1 cellular context compared by ENCODE assay signal in genomic region chr11:68036141-68036716, GRCh38.
TF ChIP-seq lines count a peak whose summit lies in the region.

No MANE protein-coding gene starts in this region.

TF ChIP-seq in HepG2, 621 proteins besides CTCF, POLR2A, EP300 and RAD21:
- peak; percentile 61 for TF ChIP-seq RBFOX2 (IDR thresholded peaks at IDR 0.05; ENCODE audit: low read depth, low read length)
- no peak for TF ChIP-seq TBX3 (IDR thresholded peaks at IDR 0.05; ENCODE audit: borderline replicate concordance)
- peak; percentile 56 for TF ChIP-seq AGO2 (optimal IDR thresholded peaks at IDR 0.05; ENCODE audit: low read depth, low read length)
- TF ChIP-seq ZBTB38 (CRISPR knock-in tag; IDR thresholded peaks at IDR 0.05) = peak; percentile 48
- TF ChIP-seq AGO1 (IDR thresholded peaks at IDR 0.05; ENCODE audit: low read depth, low read length, poor library complexity, severe bottlenecking) = peak; percentile 29
